ENCODE assay signal across 40 cellular contexts in the genomic region with DNA sequence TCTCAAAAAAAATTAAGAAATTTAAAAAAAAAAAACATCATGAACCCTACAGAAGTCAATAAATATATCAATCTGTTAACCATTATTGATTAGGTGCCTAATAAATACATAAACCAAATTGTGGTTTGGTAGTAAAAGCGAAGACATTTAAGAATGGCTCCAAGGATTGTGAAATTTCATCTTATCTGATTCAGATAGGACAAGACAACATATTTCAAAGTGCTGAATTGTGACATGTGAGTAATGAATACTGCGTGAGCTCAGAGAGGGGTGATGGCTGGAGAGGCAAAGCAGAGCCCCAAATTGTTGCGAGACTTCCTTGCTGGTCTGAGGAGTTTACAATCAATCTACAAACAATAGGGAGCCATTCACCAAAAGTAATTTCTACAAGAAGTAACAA. TPM values are rescaled to one million over a fixed set of nuclear protein-coding genes. Genes with fewer than 3 reads are reported as not detected.
"Had no signal": no experiment of that assay in that cellular context is flagged by ENCODE, and none has a peak within 500 bp of the region (broad histone marks: within the 10 kb centered on the region; RNA-seq: fewer than 3 reads in every experiment).

No MANE protein-coding gene starts in this region.

- ATAC-seq: activated CD8-positive, alpha-beta T cell treated with anti-CD3 and anti-CD28 coated beads for 36 hours; activated naive CD8-positive, alpha-beta T cell treated with anti-CD3 and anti-CD28 coated beads, Interleukin-2, amount 50 U/mL, for 24 hours; activated T-cell treated with anti-CD3 and anti-CD28 coated beads, Interleukin-2, amount 50 U/mL, for 4 hours; activated T-helper 17 cell treated with anti-CD3 and anti-CD28 coated beads, Interleukin-2, amount 50 U/mL, for 72 hours; body of pancreas had no signal

- DNase-seq: activated B cell treated with CpG ODN at 0.5 μM for 24 hours; activated CD4-positive, alpha-beta memory T cell treated with anti-CD3 and anti-CD28 coated beads for 36 hours; activated CD4-positive, alpha-beta T cell treated with anti-CD3 and anti-CD28 coated beads for 4 hours; activated CD4-positive, alpha-beta T cell treated with anti-CD3 and anti-CD28 coated beads, Interleukin-2, amount 50 U/mL, for 1 hour; activated CD4-positive, alpha-beta T cell treated with anti-CD3 and anti-CD28 coated beads, Interleukin-2, amount 50 U/mL, for 4 hours; activated CD4-positive, CD25-positive, alpha-beta regulatory T cell treated with anti-CD3 and anti-CD28 coated beads, Interleukin-2, amount 50 U/mL, for 72 hours; activated CD8-positive, alpha-beta memory T cell treated with anti-CD3 and anti-CD28 coated beads, Interleukin-2, amount 50 U/mL, for 4 hours; activated CD8-positive, alpha-beta T cell treated with anti-CD3 and anti-CD28 coated beads for 36 hours; activated effector memory CD4-positive, alpha-beta T cell treated with anti-CD3 and anti-CD28 coated beads, Interleukin-2, amount 50 U/mL, for 16 hours; activated gamma-delta T cell treated with Interleukin-2 at 50 U/mL for 16 hours; activated naive CD4-positive, alpha-beta T cell; activated naive CD4-positive, alpha-beta T cell treated with anti-CD3 and anti-CD28 coated beads for 36 hours; activated naive CD4-positive, alpha-beta T cell treated with anti-CD3 and anti-CD28 coated beads, Interleukin-2, amount 50 U/mL, for 16 hours; activated naive CD8-positive, alpha-beta T cell treated with anti-CD3 and anti-CD28 coated beads, Interleukin-2, amount 10 ng/mL, durations not matched to agents 7 days and 5 days; activated naive CD8-positive, alpha-beta T cell treated with anti-CD3 and anti-CD28 coated beads, Interleukin-2, amount 50 U/mL, for 24 hours; activated T-cell treated with anti-CD3 and anti-CD28 coated beads for 4 hours; activated T-cell treated with anti-CD3 and anti-CD28 coated beads, Interleukin-2, amount 50 U/mL, for 1 hour; activated T-cell treated with anti-CD3 and anti-CD28 coated beads, Interleukin-2, amount 50 U/mL, for 4 hours; activated T-cell treated with anti-CD3 and anti-CD28 coated beads, Interleukin-2, amount 50 U/mL, for 72 hours; amniotic stem cell; aorta; body of pancreas; brain microvascular endothelial cell; central memory CD4-positive, alpha-beta T cell; T-helper 1 cell; T-helper 2 cell; T-helper 9 cell had no signal

- H3K36me3 Mint-ChIP-seq: activated CD4-positive, alpha-beta memory T cell treated with anti-CD3 and anti-CD28 coated beads for 36 hours; activated naive CD4-positive, alpha-beta T cell treated with anti-CD3 and anti-CD28 coated beads, Interleukin-2, amount 50 U/mL, for 72 hours; activated naive CD8-positive, alpha-beta T cell treated with anti-CD3 and anti-CD28 coated beads, Interleukin-2, amount 10 ng/mL, durations not matched to agents 7 days and 5 days had no signal

- FAIRE-seq: astrocyte, colon, TTC549 had no signal

- H3K4me1 ChIP-seq: body of pancreas, breast epithelium had no signal

- H3K27me3 Mint-ChIP-seq: activated CD8-positive, alpha-beta T cell treated with anti-CD3 and anti-CD28 coated beads for 36 hours had no signal

- H3K4me3 Mint-ChIP-seq: activated B cell treated with CpG ODN at 0.5 μM for 24 hours; activated CD4-positive, alpha-beta memory T cell treated with anti-CD3 and anti-CD28 coated beads for 36 hours; activated CD8-positive, alpha-beta T cell treated with anti-CD3 and anti-CD28 coated beads for 36 hours; activated naive CD4-positive, alpha-beta T cell treated with anti-CD3 and anti-CD28 coated beads for 36 hours; activated naive CD8-positive, alpha-beta T cell treated with anti-CD3 and anti-CD28 coated beads, Interleukin-2, amount 10 ng/mL, durations not matched to agents 7 days and 5 days; activated naive CD8-positive, alpha-beta T cell treated with anti-CD3 and anti-CD28 coated beads, Interleukin-2, amount 50 U/mL, for 24 hours; activated T-cell treated with anti-CD3 and anti-CD28 coated beads, Interleukin-2, amount 50 U/mL, for 4 hours; activated T-cell treated with anti-CD3 and anti-CD28 coated beads, Interleukin-2, amount 50 U/mL, for 72 hours; activated T-helper 1 cell treated with anti-CD3 and anti-CD28 coated beads, Interleukin-12 subunit alpha, Interleukin-12 subunit beta, Interleukin-2, Interleukin-4 antibody, amounts not matched to agents 30 ng/mL and 10 ng/mL and 1 ng/mL, durations not matched to agents 14 hours and 24 hours and 36 hours; activated T-helper 17 cell treated with anti-CD3 and anti-CD28 coated beads, Interleukin-2, amount 50 U/mL, for 72 hours; T-helper 1 cell treated with Interleukin-12 subunit alpha and Interleukin-12 subunit beta and Interleukin-4 antibody, amounts not matched to agents 30 μg/mL and 1 μg/mL, for 36 hours; T-helper 2 cell treated with Interferon-gamma antibody and Interleukin-4, amounts not matched to agents 5 μg/mL and 100 μg/mL, for 36 hours had no signal

- H3K36me3 ChIP-seq: brain microvascular endothelial cell, breast epithelium had no signal

- H3K9me3 Mint-ChIP-seq: activated B cell treated with CpG ODN at 0.5 μM for 24 hours; activated CD4-positive, alpha-beta memory T cell treated with anti-CD3 and anti-CD28 coated beads for 36 hours; activated CD8-positive, alpha-beta T cell treated with anti-CD3 and anti-CD28 coated beads for 36 hours; activated naive CD4-positive, alpha-beta T cell treated with anti-CD3 and anti-CD28 coated beads for 36 hours; activated naive CD4-positive, alpha-beta T cell treated with anti-CD3 and anti-CD28 coated beads, Interleukin-2, amount 50 U/mL, for 72 hours; activated naive CD8-positive, alpha-beta T cell treated with anti-CD3 and anti-CD28 coated beads, Interleukin-2, amount 10 ng/mL, durations not matched to agents 7 days and 5 days; activated naive CD8-positive, alpha-beta T cell treated with anti-CD3 and anti-CD28 coated beads, Interleukin-2, amount 50 U/mL, for 24 hours; activated T-cell treated with anti-CD3 and anti-CD28 coated beads, Interleukin-2, amount 50 U/mL, for 4 hours; activated T-cell treated with anti-CD3 and anti-CD28 coated beads, Interleukin-2, amount 50 U/mL, for 72 hours; activated T-helper 1 cell treated with anti-CD3 and anti-CD28 coated beads, Interleukin-12 subunit alpha, Interleukin-12 subunit beta, Interleukin-2, Interleukin-4 antibody, amounts not matched to agents 30 ng/mL and 10 ng/mL and 1 ng/mL, durations not matched to agents 14 hours and 24 hours and 36 hours; activated T-helper 17 cell treated with anti-CD3 and anti-CD28 coated beads, Interleukin-2, amount 50 U/mL, for 72 hours; T-helper 1 cell treated with Interleukin-12 subunit alpha and Interleukin-12 subunit beta and Interleukin-4 antibody, amounts not matched to agents 30 μg/mL and 1 μg/mL, for 36 hours; T-helper 2 cell treated with Interferon-gamma antibody and Interleukin-4, amounts not matched to agents 5 μg/mL and 100 μg/mL, for 36 hours had no signal

- H3K27ac Mint-ChIP-seq: activated B cell treated with CpG ODN at 0.5 μM for 24 hours; activated CD4-positive, alpha-beta memory T cell treated with anti-CD3 and anti-CD28 coated beads for 36 hours; activated CD8-positive, alpha-beta T cell treated with anti-CD3 and anti-CD28 coated beads for 36 hours; activated naive CD4-positive, alpha-beta T cell treated with anti-CD3 and anti-CD28 coated beads for 36 hours; activated naive CD4-positive, alpha-beta T cell treated with anti-CD3 and anti-CD28 coated beads, Interleukin-2, amount 50 U/mL, for 72 hours; activated naive CD8-positive, alpha-beta T cell treated with anti-CD3 and anti-CD28 coated beads, Interleukin-2, amount 10 ng/mL, durations not matched to agents 7 days and 5 days; activated naive CD8-positive, alpha-beta T cell treated with anti-CD3 and anti-CD28 coated beads, Interleukin-2, amount 50 U/mL, for 24 hours; activated T-cell treated with anti-CD3 and anti-CD28 coated beads, Interleukin-2, amount 50 U/mL, for 72 hours; activated T-helper 1 cell treated with anti-CD3 and anti-CD28 coated beads, Interleukin-12 subunit alpha, Interleukin-12 subunit beta, Interleukin-2, Interleukin-4 antibody, amounts not matched to agents 30 ng/mL and 10 ng/mL and 1 ng/mL, durations not matched to agents 14 hours and 24 hours and 36 hours; activated T-helper 17 cell treated with anti-CD3 and anti-CD28 coated beads, Interleukin-2, amount 50 U/mL, for 72 hours; T-helper 1 cell treated with Interleukin-12 subunit alpha and Interleukin-12 subunit beta and Interleukin-4 antibody, amounts not matched to agents 30 μg/mL and 1 μg/mL, for 36 hours; T-helper 2 cell treated with Interferon-gamma antibody and Interleukin-4, amounts not matched to agents 5 μg/mL and 100 μg/mL, for 36 hours had no signal

- H3K27ac ChIP-seq: body of pancreas, brain microvascular endothelial cell, breast epithelium, VCaP had no signal

- H3K27me3 ChIP-seq: body of pancreas, brain microvascular endothelial cell, breast epithelium had no signal

- H3K4me3 ChIP-seq: body of pancreas, breast epithelium had no signal

- H3K9me3 ChIP-seq: body of pancreas, breast epithelium had no signal

- H3K4me1 Mint-ChIP-seq: activated B cell treated with CpG ODN at 0.5 μM for 24 hours; activated naive CD8-positive, alpha-beta T cell treated with anti-CD3 and anti-CD28 coated beads, Interleukin-2, amount 50 U/mL, for 24 hours; activated T-helper 17 cell treated with anti-CD3 and anti-CD28 coated beads, Interleukin-2, amount 50 U/mL, for 72 hours had no signal

RNA-seq across cellular contexts. Expression of a gene that starts 8.2 kb away (rescaled TPM):
- total RNA-seq: activated B cell treated with CpG ODN at 0.5 μM for 24 hours; activated CD4-positive, alpha-beta memory T cell treated with anti-CD3 and anti-CD28 coated beads for 36 hours; activated CD8-positive, alpha-beta memory T cell treated with anti-CD3 and anti-CD28 coated beads for 36 hours; activated CD8-positive, alpha-beta T cell treated with anti-CD3 and anti-CD28 coated beads for 36 hours; activated naive CD4-positive, alpha-beta T cell treated with anti-CD3 and anti-CD28 coated beads for 36 hours; activated naive CD4-positive, alpha-beta T cell treated with anti-CD3 and anti-CD28 coated beads, Interleukin-2, amount 50 U/mL, for 72 hours; activated naive CD8-positive, alpha-beta T cell treated with anti-CD3 and anti-CD28 coated beads, Interleukin-2, amount 10 ng/mL, durations not matched to agents 7 days and 5 days; activated T-cell treated with anti-CD3 and anti-CD28 coated beads, Interleukin-2, amount 50 U/mL, for 4 hours; activated T-cell treated with anti-CD3 and anti-CD28 coated beads, Interleukin-2, amount 50 U/mL, for 72 hours; activated T-helper 1 cell treated with anti-CD3 and anti-CD28 coated beads, Interleukin-12 subunit alpha, Interleukin-12 subunit beta, Interleukin-2, Interleukin-4 antibody, amounts not matched to agents 30 ng/mL and 10 ng/mL and 1 ng/mL, durations not matched to agents 14 hours and 24 hours and 36 hours; activated T-helper 17 cell treated with anti-CD3 and anti-CD28 coated beads, Interleukin-2, amount 50 U/mL, for 72 hours; aorta; astrocyte; body of pancreas; breast epithelium; cardiac septum; cerebellum had no signal
- polyA plus RNA-seq: aorta had no signal

RNA-seq across cellular contexts. Expression of a gene that starts 28.2 kb away (rescaled TPM):
- total RNA-seq: activated B cell treated with CpG ODN at 0.5 μM for 24 hours; activated CD4-positive, alpha-beta memory T cell treated with anti-CD3 and anti-CD28 coated beads for 36 hours; activated CD8-positive, alpha-beta memory T cell treated with anti-CD3 and anti-CD28 coated beads for 36 hours; activated CD8-positive, alpha-beta T cell treated with anti-CD3 and anti-CD28 coated beads for 36 hours; activated naive CD4-positive, alpha-beta T cell treated with anti-CD3 and anti-CD28 coated beads for 36 hours; activated naive CD4-positive, alpha-beta T cell treated with anti-CD3 and anti-CD28 coated beads, Interleukin-2, amount 50 U/mL, for 72 hours; activated naive CD8-positive, alpha-beta T cell treated with anti-CD3 and anti-CD28 coated beads, Interleukin-2, amount 10 ng/mL, durations not matched to agents 7 days and 5 days; activated T-cell treated with anti-CD3 and anti-CD28 coated beads, Interleukin-2, amount 50 U/mL, for 4 hours; activated T-cell treated with anti-CD3 and anti-CD28 coated beads, Interleukin-2, amount 50 U/mL, for 72 hours; activated T-helper 1 cell treated with anti-CD3 and anti-CD28 coated beads, Interleukin-12 subunit alpha, Interleukin-12 subunit beta, Interleukin-2, Interleukin-4 antibody, amounts not matched to agents 30 ng/mL and 10 ng/mL and 1 ng/mL, durations not matched to agents 14 hours and 24 hours and 36 hours; activated T-helper 17 cell treated with anti-CD3 and anti-CD28 coated beads, Interleukin-2, amount 50 U/mL, for 72 hours; cerebellum had no signal
- polyA plus RNA-seq: aorta had no signal
